In genomic region chr6:35078226-35078850, GRCh38 we compare ENCODE assay signal across 17 cellular contexts.
DNase-seq lines count a peak whose midpoint lies in the region; ATAC-seq and TF ChIP-seq lines count a peak whose summit lies in the region.
"Had no signal": no experiment of that assay in that cellular context is flagged by ENCODE, and none has a peak within 500 bp of the region (broad histone marks: within the 10 kb centered on the region; RNA-seq: fewer than 3 reads in every experiment).

No MANE protein-coding gene starts in this region.

- H3K4me3 Mint-ChIP-seq in activated naive CD8-positive, alpha-beta T cell treated with anti-CD3 and anti-CD28 coated beads, Interleukin-2, amount 10 ng/mL, durations not matched to agents 7 days and 5 days, result no peak overlapping the region
- no peak overlapping the region for H3K4me3 Mint-ChIP-seq in activated naive CD8-positive, alpha-beta T cell treated with anti-CD3 and anti-CD28 coated beads for 36 hours
- H3K4me3 Mint-ChIP-seq: CD8-positive, alpha-beta T cell had no signal

- POLR2A ChIA-PET in activated naive CD8-positive, alpha-beta T cell treated with anti-CD3 and anti-CD28 coated beads, Interleukin-2, amount 10 ng/mL, durations not matched to agents 7 days and 5 days (lab: Charles Lee), result no interaction called here

- no peaks in the 10 kb centered on the region for H3K79me2 ChIP-seq in GM23248 (ENCODE audit: insufficient read depth)

- TF ChIP-seq CTCF in ascending aorta (IDR thresholded peaks at IDR 0.05) (no peak), mucosa of descending colon (IDR thresholded peaks at IDR 0.05) (no peak), upper lobe of right lung (IDR thresholded peaks at IDR 0.05) (no peak)

- peak; percentile 22 for DNase-seq in activated naive CD8-positive, alpha-beta T cell treated with anti-CD3 and anti-CD28 coated beads, Interleukin-2, amount 10 ng/mL, durations not matched to agents 7 days and 5 days
- DNase-seq in activated naive CD8-positive, alpha-beta T cell treated with anti-CD3 and anti-CD28 coated beads for 36 hours, result no peak
- DNase-seq in ascending aorta (ENCODE audit: low spot score in 2 of 2), result peak; percentile 4 to 56
- peak in 2 of 3 donors; percentile 11 to 17 for DNase-seq in mucosa of descending colon
- DNase-seq in upper lobe of right lung, result peak; percentile 53
- DNase-seq in cerebellar nuclear complex (lab: John Stamatoyannopoulos, UW), result no peak
- no peak for DNase-seq in middle frontal gyrus (ENCODE audit: extremely low spot score, low spot score)
- DNase-seq in GM23248, result no peak
- DNase-seq: CD8-positive, alpha-beta T cell; DMS79; HCEC 1CT; NCI-H1417; NCI-H187 treated with DMSO at 0.1 percent for 48 hours; NCI-H748 treated with DMSO at 0.1 percent for 48 hours; OCI-M1; RPMI8226 had no signal

- intact Hi-C loops in ascending aorta (cut with DNase I) (no loop called here), mucosa of descending colon (cut with DNase I, micrococcal nuclease) (no loop called here), upper lobe of right lung (cut with DNase I) (no loop called here)

- no peaks in the 10 kb centered on the region for H3K9me2 ChIP-seq in GM23248 (ENCODE audit: insufficient read depth)

- no peaks in the 10 kb centered on the region for H4K20me1 ChIP-seq in GM23248 (ENCODE audit: insufficient read depth)

- H3K4me1 ChIP-seq in ascending aorta (no peaks in the 10 kb centered on the region), mucosa of descending colon (ENCODE audit: low read depth) (no peaks in the 10 kb centered on the region), upper lobe of right lung (peaks cover 4% of the 10 kb centered on the region), GM23248 (ENCODE audit: insufficient read depth) (no peaks in the 10 kb centered on the region)

- no peaks in the 10 kb centered on the region for H3K9me3 ChIP-seq in ascending aorta
- H3K9me3 ChIP-seq in mucosa of descending colon, result no peaks in the 10 kb centered on the region
- no peaks in the 10 kb centered on the region for H3K9me3 ChIP-seq in upper lobe of right lung
- no peaks in the 10 kb centered on the region for H3K9me3 ChIP-seq in GM23248 (ENCODE audit: low read depth)

- no peak for ATAC-seq in activated naive CD8-positive, alpha-beta T cell treated with anti-CD3 and anti-CD28 coated beads, Interleukin-2, amount 10 ng/mL, durations not matched to agents 7 days and 5 days (ENCODE audit: low read depth)
- ATAC-seq in mucosa of descending colon (no peak), upper lobe of right lung (no peak)
- ATAC-seq: CD8-positive, alpha-beta T cell had no signal

- H2AFZ ChIP-seq in GM23248, result no peak overlapping the region

- H3K27me3 Mint-ChIP-seq in activated naive CD8-positive, alpha-beta T cell treated with anti-CD3 and anti-CD28 coated beads, Interleukin-2, amount 10 ng/mL, durations not matched to agents 7 days and 5 days, result no peaks in the 10 kb centered on the region
- H3K27me3 Mint-ChIP-seq in activated naive CD8-positive, alpha-beta T cell treated with anti-CD3 and anti-CD28 coated beads for 36 hours, result no peaks in the 10 kb centered on the region

- in situ Hi-C loops in GM23248 (cut with MboI), result no loop called here

- WGBS in GM23248 (ENCODE audit: low coverage in 1 of 2, low lambda C conversion rate in 2 of 2, missing lambda C conversion rate in 2 of 2), 2 experiments, result 94 to 96% methylated on average over 15 to 19 of the region's 20 CpGs

- no peaks in the 10 kb centered on the region for H3F3A ChIP-seq in GM23248 (ENCODE audit: insufficient read depth)

- peaks cover 70 to 85% of the 10 kb centered on the region in 2 donors for H3K36me3 ChIP-seq in ascending aorta
- H3K36me3 ChIP-seq in mucosa of descending colon (ENCODE audit: low read depth), result no peaks in the 10 kb centered on the region
- H3K36me3 ChIP-seq in upper lobe of right lung, result peaks cover 91% of the 10 kb centered on the region
- no peaks in the 10 kb centered on the region for H3K36me3 ChIP-seq in GM23248 (ENCODE audit: low read depth)

- no peaks in the 10 kb centered on the region for H3K9me3 Mint-ChIP-seq in activated naive CD8-positive, alpha-beta T cell treated with anti-CD3 and anti-CD28 coated beads, Interleukin-2, amount 10 ng/mL, durations not matched to agents 7 days and 5 days
- no peaks in the 10 kb centered on the region for H3K9me3 Mint-ChIP-seq in activated naive CD8-positive, alpha-beta T cell treated with anti-CD3 and anti-CD28 coated beads for 36 hours
- H3K9me3 Mint-ChIP-seq: CD8-positive, alpha-beta T cell had no signal

- H3K27ac ChIP-seq in ascending aorta (no peak overlapping the region), upper lobe of right lung (no peak overlapping the region), GM23248 (no peak overlapping the region)
- H3K27ac ChIP-seq: HL-60 had no signal

- no peaks in the 10 kb centered on the region for H3K36me3 Mint-ChIP-seq in activated naive CD8-positive, alpha-beta T cell treated with anti-CD3 and anti-CD28 coated beads, Interleukin-2, amount 10 ng/mL, durations not matched to agents 7 days and 5 days
- peaks cover 1% of the 10 kb centered on the region for H3K36me3 Mint-ChIP-seq in activated naive CD8-positive, alpha-beta T cell treated with anti-CD3 and anti-CD28 coated beads for 36 hours

- peaks cover 2% of the 10 kb centered on the region for H3K4me1 Mint-ChIP-seq in activated naive CD8-positive, alpha-beta T cell treated with anti-CD3 and anti-CD28 coated beads, Interleukin-2, amount 10 ng/mL, durations not matched to agents 7 days and 5 days
- H3K4me1 Mint-ChIP-seq in activated naive CD8-positive, alpha-beta T cell treated with anti-CD3 and anti-CD28 coated beads for 36 hours, result no peaks in the 10 kb centered on the region

- H3K9ac ChIP-seq in GM23248, result no peak overlapping the region

- H3K4me3 ChIP-seq in ascending aorta (no peak overlapping the region), mucosa of descending colon (no peak overlapping the region), upper lobe of right lung (no peak overlapping the region), GM23248 (no peak overlapping the region)

- no peak overlapping the region for H3K4me2 ChIP-seq in GM23248 (ENCODE audit: unreplicated experiment)

- H3K27ac Mint-ChIP-seq in activated naive CD8-positive, alpha-beta T cell treated with anti-CD3 and anti-CD28 coated beads, Interleukin-2, amount 10 ng/mL, durations not matched to agents 7 days and 5 days, result no peak overlapping the region
- no peak overlapping the region for H3K27ac Mint-ChIP-seq in activated naive CD8-positive, alpha-beta T cell treated with anti-CD3 and anti-CD28 coated beads for 36 hours
- H3K27ac Mint-ChIP-seq: CD8-positive, alpha-beta T cell had no signal

- H3K27me3 ChIP-seq in ascending aorta, result no peaks in the 10 kb centered on the region
- no peaks in the 10 kb centered on the region for H3K27me3 ChIP-seq in upper lobe of right lung
- no peaks in the 10 kb centered on the region for H3K27me3 ChIP-seq in GM23248 (replicated peaks; ENCODE audit: insufficient read depth)

Comparison
In these comparisons a context has a peak if more than half of its experiments do, and no peak if none do; other contexts are left out.
1. DNase-seq: peak in activated naive CD8-positive, alpha-beta T cell treated with anti-CD3 and anti-CD28 coated beads, Interleukin-2, amount 10 ng/mL, durations not matched to agents 7 days and 5 days (single experiment), ascending aorta (2 of 2), mucosa of descending colon (2 of 3) and upper lobe of right lung (single experiment); none in activated naive CD8-positive, alpha-beta T cell treated with anti-CD3 and anti-CD28 coated beads for 36 hours (single experiment), cerebellar nuclear complex (0 of 2), middle frontal gyrus (single experiment) and GM23248 (single experiment).